In the genomic region with DNA sequence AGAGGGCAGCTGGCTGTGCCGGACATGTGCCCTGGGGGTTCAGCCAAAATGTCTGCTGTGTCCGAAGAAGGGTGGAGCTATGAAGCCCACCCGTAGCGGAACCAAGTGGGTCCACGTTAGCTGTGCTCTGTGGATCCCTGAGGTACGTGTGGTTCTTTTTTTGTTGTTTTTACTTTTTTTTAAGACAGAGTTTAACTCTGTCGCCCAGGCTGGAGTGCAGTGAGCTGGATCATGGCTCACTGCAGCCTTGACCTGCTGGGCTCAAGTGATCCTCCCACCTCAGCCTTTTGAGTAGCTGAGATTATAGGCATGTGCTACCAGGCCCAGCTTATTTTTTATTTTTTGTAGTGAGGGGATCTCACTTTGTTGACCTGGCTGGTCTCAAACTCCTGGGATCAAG, we compare ENCODE assay signal across 17 cellular contexts.
"Had no signal": no experiment of that assay in that cellular context is flagged by ENCODE, and none has a peak within 500 bp of the region (broad histone marks: within the 10 kb centered on the region; RNA-seq: fewer than 3 reads in every experiment).

No MANE protein-coding gene starts in this region.

- H3K79me2 ChIP-seq: parathyroid adenoma had no signal

- H3K27ac Mint-ChIP-seq: memory B cell had no signal

- H3K4me1 ChIP-seq: parathyroid adenoma had no signal

- H3K4me3 Mint-ChIP-seq: activated CD8-positive, alpha-beta memory T cell treated with anti-CD3 and anti-CD28 coated beads, Interleukin-2, amount 10 ng/mL, durations not matched to agents 7 days and 5 days; memory B cell had no signal

- H3K9me3 Mint-ChIP-seq: memory B cell; naive thymus-derived CD4-positive, alpha-beta T cell had no signal

- H2AFZ ChIP-seq: parathyroid adenoma had no signal

- H3K27me3 Mint-ChIP-seq: activated CD8-positive, alpha-beta memory T cell treated with anti-CD3 and anti-CD28 coated beads, Interleukin-2, amount 10 ng/mL, durations not matched to agents 7 days and 5 days; memory B cell; naive thymus-derived CD4-positive, alpha-beta T cell had no signal

- H3K27ac ChIP-seq: gastroesophageal sphincter, parathyroid adenoma, tibial artery, VCaP had no signal

- H3K27me3 ChIP-seq: gastroesophageal sphincter, heart right ventricle, tibial artery had no signal

- ATAC-seq: activated CD8-positive, alpha-beta memory T cell treated with anti-CD3 and anti-CD28 coated beads, Interleukin-2, amount 10 ng/mL, durations not matched to agents 7 days and 5 days; gastroesophageal sphincter; heart right ventricle; mucosa of descending colon; naive thymus-derived CD4-positive, alpha-beta T cell; sciatic nerve had no signal

- H3K9me3 ChIP-seq: gastroesophageal sphincter, heart right ventricle, mucosa of descending colon, tibial artery had no signal

- H3K4me3 ChIP-seq: gastroesophageal sphincter, heart right ventricle, mucosa of descending colon, smooth muscle cell, tibial artery had no signal

- DNase-seq: activated CD4-positive, alpha-beta T cell treated with anti-CD3 and anti-CD28 coated beads, Interleukin-2, amount 50 U/mL, for 48 hours; activated CD8-positive, alpha-beta memory T cell treated with anti-CD3 and anti-CD28 coated beads, Interleukin-2, amount 10 ng/mL, durations not matched to agents 7 days and 5 days; activated naive CD4-positive, alpha-beta T cell; effector CD4-positive, alpha-beta T cell; heart right ventricle; mucosa of descending colon; naive thymus-derived CD4-positive, alpha-beta T cell; stimulated activated CD4-positive, alpha-beta T cell treated with anti-CD3 and anti-CD28 coated beads, Interleukin-4, amount 100 ng/mL, for 24 hours; stimulated activated naive CD4-positive, alpha-beta T cell; T-helper 2 cell; tibial artery had no signal

- H3K9ac ChIP-seq: parathyroid adenoma had no signal
